Comparison of ENCODE assay signal across 4 cellular contexts in genomic region chr6:28306363-28306762, GRCh38. TPM values are rescaled to one million over a fixed set of nuclear protein-coding genes. Genes with fewer than 3 reads are reported as not detected.
"Had no signal": no experiment of that assay in that cellular context is flagged by ENCODE, and none has a peak within 500 bp of the region (broad histone marks: within the 10 kb centered on the region; RNA-seq: fewer than 3 reads in every experiment).

No MANE protein-coding gene starts in this region.

RNA-seq across cellular contexts. Expression of gene NKAPL, which starts 47.3 kb away (rescaled TPM):
- total RNA-seq: neural crest cell, osteocyte, smooth muscle cell had no signal
- polyA plus RNA-seq: neural cell had no signal
